Comparison of ENCODE assay signal across 18 cellular contexts in genomic region chr3:14093831-14094230, GRCh38.
"Had no signal": no experiment of that assay in that cellular context is flagged by ENCODE, and none has a peak within 500 bp of the region (broad histone marks: within the 10 kb centered on the region; RNA-seq: fewer than 3 reads in every experiment).

No MANE protein-coding gene starts in this region.

- H3K4me3 ChIP-seq: ascending aorta, left ventricle myocardium inferior, right atrium auricular region had no signal

- H3K4me3 Mint-ChIP-seq: activated T-cell treated with anti-CD3 and anti-CD28 coated beads, Interleukin-2, amount 50 U/mL, for 72 hours; T-helper 1 cell treated with Interleukin-12 subunit alpha and Interleukin-12 subunit beta and Interleukin-4 antibody, amounts not matched to agents 30 μg/mL and 1 μg/mL, for 36 hours had no signal

- H3K36me3 ChIP-seq: ascending aorta, left ventricle myocardium inferior, right atrium auricular region had no signal

- H3K27ac Mint-ChIP-seq: activated T-cell treated with anti-CD3 and anti-CD28 coated beads, Interleukin-2, amount 50 U/mL, for 72 hours; T-helper 1 cell treated with Interleukin-12 subunit alpha and Interleukin-12 subunit beta and Interleukin-4 antibody, amounts not matched to agents 30 μg/mL and 1 μg/mL, for 36 hours had no signal

- H3K27ac ChIP-seq: ascending aorta, left ventricle myocardium inferior, right atrium auricular region had no signal

- DNase-seq: activated CD4-positive, alpha-beta T cell treated with anti-CD3 and anti-CD28 coated beads, Interleukin-2, amount 50 U/mL, for 1 hour; activated CD8-positive, alpha-beta memory T cell treated with anti-CD3 and anti-CD28 coated beads for 24 hours; activated effector memory CD4-positive, alpha-beta T cell treated with anti-CD3 and anti-CD28 coated beads, Interleukin-2, amount 50 U/mL, for 16 hours; activated naive CD4-positive, alpha-beta T cell treated with anti-CD3 and anti-CD28 coated beads, Interleukin-2, amount 50 U/mL, for 16 hours; activated T-cell treated with anti-CD3 and anti-CD28 coated beads, Interleukin-2, amount 50 U/mL, for 72 hours; effector CD4-positive, alpha-beta T cell; hypothalamus; kidney; left ventricle myocardium inferior; occipital lobe; stimulated activated CD4-positive, alpha-beta T cell treated with anti-CD3 and anti-CD28 coated beads, Interleukin-12 subunit alpha, Interleukin-12 subunit beta, amount 100 ng/mL, for 4 hours; stimulated activated CD4-positive, alpha-beta T cell treated with anti-CD3 and anti-CD28 coated beads, Interleukin-1b, Interleukin-23, amount 100 ng/mL, for 48 hours; stimulated activated CD8-positive, alpha-beta memory T cell treated with anti-CD3 and anti-CD28 coated beads, Interleukin-4, amount 100 ng/mL, for 48 hours; stimulated activated naive CD4-positive, alpha-beta T cell had no signal

- H3K27me3 ChIP-seq: ascending aorta, right atrium auricular region had no signal

- H3K4me1 ChIP-seq: ascending aorta, left ventricle myocardium inferior, right atrium auricular region had no signal

- ATAC-seq: activated CD4-positive, CD25-positive, alpha-beta regulatory T cell treated with anti-CD3 and anti-CD28 coated beads, Interleukin-2, amount 50 U/mL, for 24 hours; activated T-cell treated with anti-CD3 and anti-CD28 coated beads, Interleukin-2, amount 50 U/mL, for 72 hours had no signal
